15 cellular contexts compared by ENCODE assay signal in the genomic region with DNA sequence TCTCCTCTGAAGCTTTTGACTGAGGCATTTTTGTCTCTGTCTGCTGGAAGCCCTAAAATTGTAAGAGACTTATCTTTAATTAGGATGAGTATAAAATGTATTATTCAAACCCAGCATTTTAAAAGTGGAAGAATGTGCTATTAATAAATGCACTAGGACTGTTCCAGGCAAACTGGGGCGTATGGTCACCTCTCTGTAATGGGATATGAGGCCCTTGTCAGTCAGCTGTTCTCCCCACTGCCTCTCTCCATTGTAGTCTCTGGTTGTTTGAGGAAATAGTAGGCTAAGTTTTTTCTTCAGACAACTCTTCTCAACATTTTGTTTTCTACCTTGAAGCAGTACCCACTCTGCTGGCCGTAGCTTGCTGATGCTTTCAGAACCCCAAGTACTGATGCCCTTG. TPM values are rescaled to one million over a fixed set of nuclear protein-coding genes. Genes with fewer than 3 reads are reported as not detected.
DNase-seq lines count a peak whose midpoint lies in the region; ATAC-seq and TF ChIP-seq lines count a peak whose summit lies in the region.
"Had no signal": no experiment of that assay in that cellular context is flagged by ENCODE, and none has a peak within 500 bp of the region (broad histone marks: within the 10 kb centered on the region; RNA-seq: fewer than 3 reads in every experiment).

No MANE protein-coding gene starts in this region.

- H3K4me3 ChIP-seq in psoas muscle = no peak overlapping the region
- H3K4me3 ChIP-seq: GM12878 had no signal

- intact Hi-C loops in psoas muscle (cut with DNase I) = no loop called here

- H3K27me3 Mint-ChIP-seq in chondrocyte (ENCODE audit: low read depth) (no peaks in the 10 kb centered on the region), memory B cell (no peaks in the 10 kb centered on the region)
- no peaks in the 10 kb centered on the region for H3K27me3 Mint-ChIP-seq in stimulated activated naive CD8-positive, alpha-beta T cell treated with anti-CD3 and anti-CD28 coated beads, Interleukin-15, amount 100 ng/mL, for 72 hours
- H3K27me3 Mint-ChIP-seq: CD4-positive, alpha-beta T cell had no signal

- H3K36me3 ChIP-seq in psoas muscle (ENCODE audit: insufficient read depth in 1 of 2, low read depth in 1 of 2) = peaks cover 6 to 74% of the 10 kb centered on the region in 2 donors

- no peaks in the 10 kb centered on the region for H3K27me3 ChIP-seq in psoas muscle (ENCODE audit: insufficient read depth in 3 of 3, low read length in 2 of 3)

- WGBS in psoas muscle, 3 donors = 36 to 62% (median 52%) methylated on average over 2 of the region's 2 CpGs

- H3K4me3 Mint-ChIP-seq in chondrocyte (ENCODE audit: unreplicated experiment) (no peak overlapping the region), memory B cell (no peak overlapping the region)
- H3K4me3 Mint-ChIP-seq in stimulated activated effector memory CD8-positive, alpha-beta T cell treated with anti-CD3 and anti-CD28 coated beads, Interleukin-12 subunit alpha, Interleukin-12 subunit beta, amount 100 ng/mL, for 72 hours = no peak overlapping the region
- no peak overlapping the region for H3K4me3 Mint-ChIP-seq in stimulated activated naive CD8-positive, alpha-beta T cell treated with anti-CD3 and anti-CD28 coated beads, Interleukin-15, amount 100 ng/mL, for 72 hours
- H3K4me3 Mint-ChIP-seq: CD4-positive, alpha-beta T cell; H9 had no signal

- H3K4me1 Mint-ChIP-seq in chondrocyte (ENCODE audit: low read depth) = peaks cover 8% of the 10 kb centered on the region
- peaks cover 4% of the 10 kb centered on the region for H3K4me1 Mint-ChIP-seq in memory B cell
- H3K4me1 Mint-ChIP-seq in stimulated activated effector memory CD8-positive, alpha-beta T cell treated with anti-CD3 and anti-CD28 coated beads, Interleukin-12 subunit alpha, Interleukin-12 subunit beta, amount 100 ng/mL, for 72 hours = peaks cover 6% of the 10 kb centered on the region
- no peaks in the 10 kb centered on the region for H3K4me1 Mint-ChIP-seq in stimulated activated naive CD8-positive, alpha-beta T cell treated with anti-CD3 and anti-CD28 coated beads, Interleukin-15, amount 100 ng/mL, for 72 hours
- H3K4me1 Mint-ChIP-seq: H9 had no signal

- no peak for ATAC-seq in memory B cell (ENCODE audit: low read depth)
- ATAC-seq in psoas muscle = peak; percentile 52 to 86 (median 66)
- ATAC-seq in stimulated activated effector memory CD8-positive, alpha-beta T cell treated with anti-CD3 and anti-CD28 coated beads, Interleukin-12 subunit alpha, Interleukin-12 subunit beta, amount 100 ng/mL, for 72 hours = no peak
- ATAC-seq in stimulated activated naive CD8-positive, alpha-beta T cell treated with anti-CD3 and anti-CD28 coated beads, Interleukin-15, amount 100 ng/mL, for 72 hours = no peak
- ATAC-seq: GM12878 had no signal

- DNase-seq in chondrocyte (ENCODE audit: low spot score) = peak; percentile 0
- no peak for DNase-seq in memory B cell (ENCODE audit: low spot score in 2 of 2)
- no peak for DNase-seq in psoas muscle
- no peak for DNase-seq in stimulated activated effector memory CD8-positive, alpha-beta T cell treated with anti-CD3 and anti-CD28 coated beads, Interleukin-12 subunit alpha, Interleukin-12 subunit beta, amount 100 ng/mL, for 72 hours (ENCODE audit: low spot score in 2 of 2)
- no peak for DNase-seq in Ammon's horn (ENCODE audit: low spot score)
- DNase-seq in stimulated activated naive CD8-positive, alpha-beta T cell treated with anti-CD3 and anti-CD28 coated beads, Interleukin-15, amount 100 ng/mL, for 72 hours = no peak
- DNase-seq: ACHN; Caco-2; CD4-positive, alpha-beta T cell; DND-41; EL; H9 had no signal

- TF ChIP-seq CTCF in chondrocyte (IDR thresholded peaks at IDR 0.05) (no peak), psoas muscle (IDR thresholded peaks at IDR 0.05) (no peak)

- H3K9me3 ChIP-seq in psoas muscle = no peaks in the 10 kb centered on the region
- H3K9me3 ChIP-seq: Caco-2 had no signal

- H3K4me1 ChIP-seq in psoas muscle = peaks cover 48% of the 10 kb centered on the region
- H3K4me1 ChIP-seq: Caco-2 had no signal

- H3K27ac ChIP-seq in psoas muscle = peak overlapping the region; percentile 65
- H3K27ac ChIP-seq: C4-2B, HL-60 had no signal

- H3K9me3 Mint-ChIP-seq in chondrocyte (ENCODE audit: low read depth) = no peaks in the 10 kb centered on the region
- no peaks in the 10 kb centered on the region for H3K9me3 Mint-ChIP-seq in memory B cell
- no peaks in the 10 kb centered on the region for H3K9me3 Mint-ChIP-seq in stimulated activated effector memory CD8-positive, alpha-beta T cell treated with anti-CD3 and anti-CD28 coated beads, Interleukin-12 subunit alpha, Interleukin-12 subunit beta, amount 100 ng/mL, for 72 hours
- no peaks in the 10 kb centered on the region for H3K9me3 Mint-ChIP-seq in stimulated activated naive CD8-positive, alpha-beta T cell treated with anti-CD3 and anti-CD28 coated beads, Interleukin-15, amount 100 ng/mL, for 72 hours
- H3K9me3 Mint-ChIP-seq: CD4-positive, alpha-beta T cell; H9 had no signal

- H3K36me3 Mint-ChIP-seq in chondrocyte (ENCODE audit: low read depth) (peaks cover 39% of the 10 kb centered on the region), memory B cell (peaks cover 31% of the 10 kb centered on the region)
- peaks cover 77% of the 10 kb centered on the region for H3K36me3 Mint-ChIP-seq in stimulated activated effector memory CD8-positive, alpha-beta T cell treated with anti-CD3 and anti-CD28 coated beads, Interleukin-12 subunit alpha, Interleukin-12 subunit beta, amount 100 ng/mL, for 72 hours

- H3K27ac Mint-ChIP-seq in chondrocyte (ENCODE audit: unreplicated experiment) = no peak overlapping the region
- H3K27ac Mint-ChIP-seq in memory B cell = peak overlapping the region; percentile 35
- peak overlapping the region; percentile 26 for H3K27ac Mint-ChIP-seq in stimulated activated effector memory CD8-positive, alpha-beta T cell treated with anti-CD3 and anti-CD28 coated beads, Interleukin-12 subunit alpha, Interleukin-12 subunit beta, amount 100 ng/mL, for 72 hours
- H3K27ac Mint-ChIP-seq in stimulated activated naive CD8-positive, alpha-beta T cell treated with anti-CD3 and anti-CD28 coated beads, Interleukin-15, amount 100 ng/mL, for 72 hours = peak overlapping the region in 1 of 2 donors; percentile 17
- H3K27ac Mint-ChIP-seq: CD4-positive, alpha-beta T cell; H9 had no signal

RNA-seq across cellular contexts. Expression of a gene that starts 14.3 kb away (rescaled TPM):
- 0.82 to 1.1 TPM (median 0.82 TPM) in 3 replicates for total RNA-seq in chondrocyte
- total RNA-seq in psoas muscle = 1 to 10 TPM in 1 of 4 donors, under 1 TPM in 3; 0.46 to 1.6 (median 0.64) TPM
- polyA plus RNA-seq in psoas muscle = 1 to 10 TPM in 1 of 3 donors, under 1 TPM in 2; 0.43 to 1.3 (median 0.69) TPM

RNA-seq across cellular contexts. Expression of a gene that starts 23.8 kb away (rescaled TPM):
- total RNA-seq in chondrocyte (20.3 to 28.3 TPM (median 22.1 TPM) in 3 replicates), psoas muscle (10 to 100 TPM; 17.9 to 25.0 (median 22.5) TPM)
- polyA plus RNA-seq in psoas muscle = 10 to 100 TPM; 22.3 to 37.3 (median 24.6) TPM

RNA-seq across cellular contexts. Expression of a gene that starts 59.0 kb away (rescaled TPM):
- total RNA-seq in chondrocyte (25.9 to 28.3 TPM (median 27.0 TPM) in 3 replicates), psoas muscle (10 to 100 TPM; 19.4 to 47.2 (median 38.4) TPM)
- 100 to 1,000 TPM in 1 of 3 donors, 10 to 100 TPM in 2; 13.5 to 187 (median 25.0) TPM for polyA plus RNA-seq in psoas muscle

Comparison
In these comparisons a context has a peak if more than half of its experiments do, and no peak if none do; other contexts are left out.
1. ATAC-seq: peak in psoas muscle (4 of 4); none in memory B cell (single experiment), stimulated activated effector memory CD8-positive, alpha-beta T cell treated with anti-CD3 and anti-CD28 coated beads, Interleukin-12 subunit alpha, Interleukin-12 subunit beta, amount 100 ng/mL, for 72 hours (single experiment) and stimulated activated naive CD8-positive, alpha-beta T cell treated with anti-CD3 and anti-CD28 coated beads, Interleukin-15, amount 100 ng/mL, for 72 hours (single experiment).